27 cellular contexts compared by ENCODE assay signal in genomic region chr15:88480981-88481380, GRCh38.
"Had no signal": no experiment of that assay in that cellular context is flagged by ENCODE, and none has a peak within 500 bp of the region (broad histone marks: within the 10 kb centered on the region; RNA-seq: fewer than 3 reads in every experiment).

No MANE protein-coding gene starts in this region.

- H3K4me1 Mint-ChIP-seq: activated CD4-positive, alpha-beta memory T cell treated with anti-CD3 and anti-CD28 coated beads, Interleukin-2, amount 10 ng/mL, durations not matched to agents 7 days and 5 days; activated CD4-positive, alpha-beta T cell treated with anti-CD3 and anti-CD28 coated beads, Interleukin-2, amount 10 ng/mL, durations not matched to agents 7 days and 5 days; activated naive CD4-positive, alpha-beta T cell treated with anti-CD3 and anti-CD28 coated beads, Interleukin-2, amount 50 U/mL, for 24 hours; activated T-helper 17 cell treated with anti-CD3 and anti-CD28 coated beads, Interleukin-2, amount 50 U/mL, for 72 hours; central memory CD8-positive, alpha-beta T cell; stimulated activated memory B cell treated with anti-CD40 and anti-IgM and Interleukin-4, amounts not matched to agents 10 μg/mL and 1 μg/mL and 100 μg/mL, for 72 hours; stimulated activated naive CD8-positive, alpha-beta T cell treated with anti-CD3 and anti-CD28 coated beads, Interleukin-15, amount 100 ng/mL, for 72 hours had no signal

- H3K27me3 Mint-ChIP-seq: activated CD4-positive, alpha-beta memory T cell treated with anti-CD3 and anti-CD28 coated beads, Interleukin-2, amount 10 ng/mL, durations not matched to agents 7 days and 5 days; activated CD4-positive, alpha-beta T cell treated with anti-CD3 and anti-CD28 coated beads, Interleukin-2, amount 10 ng/mL, durations not matched to agents 7 days and 5 days; activated naive CD4-positive, alpha-beta T cell treated with anti-CD3 and anti-CD28 coated beads, Interleukin-2, amount 50 U/mL, for 24 hours; activated T-helper 17 cell treated with anti-CD3 and anti-CD28 coated beads, Interleukin-2, amount 50 U/mL, for 72 hours; central memory CD8-positive, alpha-beta T cell; stimulated activated memory B cell treated with anti-CD40 and anti-IgM and Interleukin-4, amounts not matched to agents 10 μg/mL and 1 μg/mL and 100 μg/mL, for 72 hours; stimulated activated naive CD8-positive, alpha-beta T cell treated with anti-CD3 and anti-CD28 coated beads, Interleukin-15, amount 100 ng/mL, for 72 hours; T-helper 17 cell had no signal

- H3K9me3 Mint-ChIP-seq: activated CD4-positive, alpha-beta memory T cell treated with anti-CD3 and anti-CD28 coated beads, Interleukin-2, amount 10 ng/mL, durations not matched to agents 7 days and 5 days; activated CD4-positive, alpha-beta T cell treated with anti-CD3 and anti-CD28 coated beads, Interleukin-2, amount 10 ng/mL, durations not matched to agents 7 days and 5 days; activated naive CD4-positive, alpha-beta T cell treated with anti-CD3 and anti-CD28 coated beads, Interleukin-2, amount 50 U/mL, for 24 hours; activated T-cell treated with anti-CD3 and anti-CD28 coated beads, Interleukin-2, amount 50 U/mL, for 4 hours; activated T-helper 17 cell treated with anti-CD3 and anti-CD28 coated beads, Interleukin-2, amount 50 U/mL, for 72 hours; central memory CD8-positive, alpha-beta T cell; nephron; stimulated activated memory B cell treated with anti-CD40 and anti-IgM and Interleukin-4, amounts not matched to agents 10 μg/mL and 1 μg/mL and 100 μg/mL, for 72 hours; stimulated activated naive CD8-positive, alpha-beta T cell treated with anti-CD3 and anti-CD28 coated beads, Interleukin-15, amount 100 ng/mL, for 72 hours; WTC11 had no signal

- DNase-seq: activated CD4-positive, alpha-beta memory T cell treated with anti-CD3 and anti-CD28 coated beads, Interleukin-2, amount 10 ng/mL, durations not matched to agents 7 days and 5 days; activated CD4-positive, alpha-beta T cell treated with anti-CD3 and anti-CD28 coated beads for 1 hour; activated CD4-positive, alpha-beta T cell treated with anti-CD3 and anti-CD28 coated beads, Interleukin-2, amount 10 ng/mL, durations not matched to agents 7 days and 5 days; activated T-cell treated with anti-CD3 and anti-CD28 coated beads, Interleukin-2, amount 50 U/mL, for 4 hours; cortex of kidney; foreskin keratinocyte; heart right ventricle; kidney glomerular epithelial cell; left lung; lower lobe of right lung; mesendoderm; stimulated activated CD4-positive, alpha-beta T cell treated with anti-CD3 and anti-CD28 coated beads, Interleukin-1b, Interleukin-23, amount 100 ng/mL, for 48 hours; stimulated activated CD4-positive, alpha-beta T cell treated with anti-CD3 and anti-CD28 coated beads, Interleukin-4, amount 100 ng/mL, for 4 hours; stimulated activated CD8-positive, alpha-beta memory T cell treated with anti-CD3 and anti-CD28 coated beads, Interleukin-4, amount 100 ng/mL, for 48 hours; stimulated activated naive CD8-positive, alpha-beta T cell treated with anti-CD3 and anti-CD28 coated beads, Interleukin-15, amount 100 ng/mL, for 72 hours; T-helper 17 cell; T1000; tibial artery; upper lobe of right lung had no signal

- H3K27me3 ChIP-seq: heart right ventricle, left lung, tibial artery, upper lobe of right lung had no signal

- FAIRE-seq: bronchial epithelial cell had no signal

- H3K27ac ChIP-seq: foreskin keratinocyte, heart right ventricle, left lung, lower lobe of right lung, skin epidermis, tibial artery, upper lobe of right lung had no signal

- H3K4me3 Mint-ChIP-seq: activated CD4-positive, alpha-beta memory T cell treated with anti-CD3 and anti-CD28 coated beads, Interleukin-2, amount 10 ng/mL, durations not matched to agents 7 days and 5 days; activated CD4-positive, alpha-beta T cell treated with anti-CD3 and anti-CD28 coated beads, Interleukin-2, amount 10 ng/mL, durations not matched to agents 7 days and 5 days; activated naive CD4-positive, alpha-beta T cell treated with anti-CD3 and anti-CD28 coated beads, Interleukin-2, amount 50 U/mL, for 24 hours; activated T-cell treated with anti-CD3 and anti-CD28 coated beads, Interleukin-2, amount 50 U/mL, for 4 hours; activated T-helper 17 cell treated with anti-CD3 and anti-CD28 coated beads, Interleukin-2, amount 50 U/mL, for 72 hours; central memory CD8-positive, alpha-beta T cell; nephron; stimulated activated memory B cell treated with anti-CD40 and anti-IgM and Interleukin-4, amounts not matched to agents 10 μg/mL and 1 μg/mL and 100 μg/mL, for 72 hours; stimulated activated naive CD8-positive, alpha-beta T cell treated with anti-CD3 and anti-CD28 coated beads, Interleukin-15, amount 100 ng/mL, for 72 hours; T-helper 17 cell; WTC11 had no signal

- H3K27ac Mint-ChIP-seq: activated CD4-positive, alpha-beta memory T cell treated with anti-CD3 and anti-CD28 coated beads, Interleukin-2, amount 10 ng/mL, durations not matched to agents 7 days and 5 days; activated CD4-positive, alpha-beta T cell treated with anti-CD3 and anti-CD28 coated beads, Interleukin-2, amount 10 ng/mL, durations not matched to agents 7 days and 5 days; activated naive CD4-positive, alpha-beta T cell treated with anti-CD3 and anti-CD28 coated beads, Interleukin-2, amount 50 U/mL, for 24 hours; activated T-helper 17 cell treated with anti-CD3 and anti-CD28 coated beads, Interleukin-2, amount 50 U/mL, for 72 hours; nephron; stimulated activated memory B cell treated with anti-CD40 and anti-IgM and Interleukin-4, amounts not matched to agents 10 μg/mL and 1 μg/mL and 100 μg/mL, for 72 hours; T-helper 17 cell; WTC11 had no signal
